Comparison of ENCODE assay signal across 1 cellular context in genomic region chr9:98851730-98852462, GRCh38.
TF ChIP-seq lines count a peak whose summit lies in the region.

No MANE protein-coding gene starts in this region.

TF ChIP-seq in K562, 482 proteins besides CTCF, POLR2A, EP300 and RAD21 (continued from another document and continues in another):
- TF ChIP-seq DMBX1 (CRISPR knock-in tag; IDR thresholded peaks at IDR 0.05; ENCODE audit: borderline replicate concordance) (peak; percentile 100), ZNF41 (CRISPR knock-in tag; conservative IDR thresholded peaks at IDR 0.05) (peak; percentile 96), SMARCA5 (IDR thresholded peaks at IDR 0.05) (no peak), TCF15 (CRISPR knock-in tag; IDR thresholded peaks at IDR 0.05) (peak; percentile 86; the same call in 1 of the 2 replicates), PATZ1 (CRISPR knock-in tag; IDR thresholded peaks at IDR 0.05; ENCODE audit: borderline replicate concordance) (peak; percentile 87; the same call in 1 of the 2 replicates), BACH1 (tag; IDR thresholded peaks at IDR 0.05) (peak; percentile 97), CLOCK (CRISPR knock-in tag; IDR thresholded peaks at IDR 0.05; ENCODE audit: borderline replicate concordance) (peak; percentile 87; the same call in 1 of the 2 replicates), SLC30A9 (CRISPR knock-in tag; IDR thresholded peaks at IDR 0.05) (0 out of 2 replicates have a peak, but pooled peaks have one; percentile 52), STAT6 (CRISPR knock-in tag; IDR thresholded peaks at IDR 0.05) (no peak), CEBPZ (IDR thresholded peaks at IDR 0.05; ENCODE audit: borderline replicate concordance, low read depth, low read length) (no peak), SRSF7 (optimal IDR thresholded peaks at IDR 0.05; ENCODE audit: low read depth, low read length) (no peak), ZBTB5 (IDR thresholded peaks at IDR 0.05) (no peak), THRAP3 (IDR thresholded peaks at IDR 0.05; ENCODE audit: borderline replicate concordance) (no peak), RBM14 (IDR thresholded peaks at IDR 0.05; ENCODE audit: borderline replicate concordance, insufficient read depth, low read depth, low read length) (no peak), ZNF408 (CRISPR knock-in tag; IDR thresholded peaks at IDR 0.05; ENCODE audit: low read depth) (no peak), MGA (IDR thresholded peaks at IDR 0.05) (no peak), ZNF140 (CRISPR knock-in tag; IDR thresholded peaks at IDR 0.05) (peak; percentile 76), PREB (CRISPR knock-in tag; IDR thresholded peaks at IDR 0.05) (no peak), ERF (CRISPR knock-in tag; IDR thresholded peaks at IDR 0.05) (peak; percentile 98), PRMT5 (CRISPR knock-in tag; IDR thresholded peaks at IDR 0.05) (no peak), XRCC5 (IDR thresholded peaks at IDR 0.05; ENCODE audit: low read depth, low read length) (no peak), TCF3 (CRISPR knock-in tag; IDR thresholded peaks at IDR 0.05) (no peak), ETV5 (CRISPR knock-in tag; IDR thresholded peaks at IDR 0.05; ENCODE audit: low read depth) (no peak)
